1 cellular context compared by ENCODE assay signal in genomic region chr4:139255581-139255980, GRCh38. TPM values are rescaled to one million over a fixed set of nuclear protein-coding genes. Genes with fewer than 3 reads are reported as not detected.
"Had no signal": no experiment of that assay in that cellular context is flagged by ENCODE, and none has a peak within 500 bp of the region (broad histone marks: within the 10 kb centered on the region; RNA-seq: fewer than 3 reads in every experiment).

No MANE protein-coding gene starts in this region.

RNA-seq across cellular contexts. Expression of gene MGARP, which starts 24.4 kb away (rescaled TPM):
- total RNA-seq: lower lobe of right lung had no signal
